ENCODE assay signal across 8 cellular contexts in genomic region chr2:202870431-202871160, GRCh38. TPM values are rescaled to one million over a fixed set of nuclear protein-coding genes. Genes with fewer than 3 reads are reported as not detected.
DNase-seq lines count a peak whose midpoint lies in the region; ATAC-seq and TF ChIP-seq lines count a peak whose summit lies in the region.

No MANE protein-coding gene starts in this region.

- no peak for TF ChIP-seq POLR2A in Peyer's patch (IDR thresholded peaks at IDR 0.05)

- no peaks in the 10 kb centered on the region for H3K9me3 Mint-ChIP-seq in natural killer cell
- H3K9me3 Mint-ChIP-seq in stimulated activated naive CD8-positive, alpha-beta T cell treated with anti-CD3 and anti-CD28 coated beads, Interleukin-15, amount 100 ng/mL, for 72 hours = no peaks in the 10 kb centered on the region

- peak overlapping the region; percentile 71 for H3K27ac ChIP-seq in KMS-11
- peak overlapping the region in 3 of 4 donors; percentile 47 to 78 (median 59) for H3K27ac ChIP-seq in Peyer's patch

- DNase-seq in DMS53 treated with DMSO at 0.1 percent for 48 hours (lab: John Stamatoyannopoulos, UW; ENCODE audit: unreplicated experiment) (peak; percentile 92), Peyer's patch (peak; percentile 59 to 83 (median 68)), activated T-helper 1 cell treated with Interleukin-2 at 50 U/mL for 16 hours (ENCODE audit: low read depth) (peak; percentile 31), fibroblast of gingiva (ENCODE audit: low read depth) (peak; percentile 7), natural killer cell (peak; percentile 50)
- DNase-seq in stimulated activated naive CD8-positive, alpha-beta T cell treated with anti-CD3 and anti-CD28 coated beads, Interleukin-15, amount 100 ng/mL, for 72 hours = peak; percentile 65 to 82

- intact Hi-C loops in natural killer cell (cut with micrococcal nuclease) = loop anchor here (1.0 to 5.0 kb wide), 4 partner anchors 38 to 298 kb away; partner anchors contain the start of gene NBEAL1

- no peaks in the 10 kb centered on the region for H3K27me3 ChIP-seq in KMS-11 (ENCODE audit: insufficient read depth, low read depth)
- no peaks in the 10 kb centered on the region for H3K27me3 ChIP-seq in Peyer's patch

- peaks cover 19% of the 10 kb centered on the region for H3K4me1 ChIP-seq in KMS-11 (ENCODE audit: low read depth, poor library complexity, severe bottlenecking)
- peaks cover 0 to 5% (median 0%) of the 10 kb centered on the region in 4 donors for H3K4me1 ChIP-seq in Peyer's patch

- peak overlapping the region; percentile 73 to 82 for H3K27ac Mint-ChIP-seq in natural killer cell
- peak overlapping the region; percentile 95 to 96 for H3K27ac Mint-ChIP-seq in stimulated activated naive CD8-positive, alpha-beta T cell treated with anti-CD3 and anti-CD28 coated beads, Interleukin-15, amount 100 ng/mL, for 72 hours

- H3K4me2 ChIP-seq in KMS-11 = peak overlapping the region; percentile 88

- H4K20me1 ChIP-seq in KMS-11 (ENCODE audit: insufficient read depth) = no peaks in the 10 kb centered on the region

- peak overlapping the region; percentile 83; the same call in 1 of the 2 replicates for H3K9ac ChIP-seq in KMS-11

- H3K27me3 Mint-ChIP-seq in natural killer cell (ENCODE audit: low read depth in 2 of 2) = no peaks in the 10 kb centered on the region
- H3K27me3 Mint-ChIP-seq in stimulated activated naive CD8-positive, alpha-beta T cell treated with anti-CD3 and anti-CD28 coated beads, Interleukin-15, amount 100 ng/mL, for 72 hours = no peaks in the 10 kb centered on the region

- ATAC-seq in GM21717 (IDR thresholded peaks at IDR 0.05; ENCODE audit: unreplicated experiment) = peak; percentile 82
- peak; percentile 73 to 74 (median 74) for ATAC-seq in natural killer cell
- peak; percentile 75 for ATAC-seq in stimulated activated naive CD8-positive, alpha-beta T cell treated with anti-CD3 and anti-CD28 coated beads, Interleukin-15, amount 100 ng/mL, for 72 hours

- peaks cover 8 to 13% of the 10 kb centered on the region in 2 donors for H3K4me1 Mint-ChIP-seq in natural killer cell
- peaks cover 5% of the 10 kb centered on the region for H3K4me1 Mint-ChIP-seq in stimulated activated naive CD8-positive, alpha-beta T cell treated with anti-CD3 and anti-CD28 coated beads, Interleukin-15, amount 100 ng/mL, for 72 hours

- H2AFZ ChIP-seq in KMS-11 (ENCODE audit: low read depth) = peak overlapping the region; percentile 100

- H3K4me3 Mint-ChIP-seq in natural killer cell = peak overlapping the region; percentile 91
- H3K4me3 Mint-ChIP-seq in stimulated activated naive CD8-positive, alpha-beta T cell treated with anti-CD3 and anti-CD28 coated beads, Interleukin-15, amount 100 ng/mL, for 72 hours = peak overlapping the region; percentile 89

- H3K36me3 ChIP-seq in KMS-11 (ENCODE audit: insufficient read depth) (no peaks in the 10 kb centered on the region), Peyer's patch (no peaks in the 10 kb centered on the region)

- H3K36me3 Mint-ChIP-seq in natural killer cell = no peaks in the 10 kb centered on the region

- H3K4me3 ChIP-seq in KMS-11 (IDR thresholded peaks at IDR 0.05; ENCODE audit: insufficient read depth, low read depth, low read length) (peak overlapping the region; percentile 89), Peyer's patch (peak overlapping the region; percentile 77 to 96 (median 84))

- peak; percentile 80 for TF ChIP-seq CTCF in KMS-11 (conservative IDR thresholded peaks at IDR 0.05; ENCODE audit: low read depth, low read length)
- peak; percentile 31 to 50 (median 41) for TF ChIP-seq CTCF in Peyer's patch (IDR thresholded peaks at IDR 0.05)
- peak; percentile 64 for TF ChIP-seq CTCF in natural killer cell (IDR thresholded peaks at IDR 0.05)

- H3K79me2 ChIP-seq in KMS-11 (ENCODE audit: insufficient read depth, low read depth) = no peaks in the 10 kb centered on the region

- H3K9me3 ChIP-seq in Peyer's patch = no peaks in the 10 kb centered on the region

RNA-seq across cellular contexts. Expression of gene ICA1L, which starts 1.0 kb away (rescaled TPM):
- total RNA-seq in Peyer's patch (1 to 10 TPM; 2.5 to 6.3 (median 4.9) TPM), natural killer cell (10 to 100 TPM in 2 of 3 donors, 1 to 10 TPM in 1; 9.0 to 15.5 (median 10.4) TPM)

RNA-seq across cellular contexts. Expression of gene WDR12, which starts 40.9 kb away (rescaled TPM):
- total RNA-seq in Peyer's patch (10 to 100 TPM in 2 of 4 donors, 1 to 10 TPM in 2; 2.5 to 28.6 (median 15.0) TPM), natural killer cell (10 to 100 TPM in 2 of 3 donors, 1 to 10 TPM in 1; 7.8 to 14.5 (median 12.9) TPM)

RNA-seq across cellular contexts. Expression of gene CARF, which starts 41.5 kb away (rescaled TPM):
- total RNA-seq in Peyer's patch = 10 to 100 TPM in 2 of 4 donors, 1 to 10 TPM in 2; 8.2 to 32.2 (median 13.2) TPM
- 10 to 100 TPM; 15.7 to 18.8 (median 16.0) TPM for total RNA-seq in natural killer cell

Comparison
In these comparisons a context has a peak if more than half of its experiments do, and no peak if none do; other contexts are left out.
1. Peak in every context shown above with its lines: DNase-seq, ATAC-seq, H3K4me3 ChIP-seq and H3K27ac ChIP-seq.
2. DNase-seq: peak in every context shown above with its lines; median percentile 92 in DMS53 treated with DMSO at 0.1 percent for 48 hours; 74 in stimulated activated naive CD8-positive, alpha-beta T cell treated with anti-CD3 and anti-CD28 coated beads, Interleukin-15, amount 100 ng/mL, for 72 hours; 68 in Peyer's patch; 50 in natural killer cell; 31 in activated T-helper 1 cell treated with Interleukin-2 at 50 U/mL for 16 hours; 7 in fibroblast of gingiva.